ENCODE assay signal across 2 cellular contexts in the genomic region with DNA sequence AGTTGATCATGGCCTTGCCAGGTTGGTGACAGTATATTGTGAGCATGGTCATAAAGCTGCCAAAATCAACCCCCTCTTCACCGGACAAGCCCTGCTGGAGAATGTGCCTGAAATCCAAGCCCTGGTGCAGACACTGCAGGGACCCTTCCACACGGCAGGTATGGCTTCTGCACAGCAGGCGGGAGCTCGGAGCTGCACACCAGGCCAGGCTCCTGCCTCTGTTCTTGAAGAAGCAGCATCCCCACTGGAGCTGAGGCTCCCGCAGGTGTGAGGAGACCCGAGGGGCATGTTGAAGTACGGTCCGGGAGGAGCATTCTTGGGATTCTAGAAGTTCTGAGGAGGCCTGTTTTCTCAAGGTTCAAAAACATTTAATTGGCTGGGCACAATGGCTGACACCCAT.
TF ChIP-seq lines count a peak whose summit lies in the region.

No MANE protein-coding gene starts in this region.

TF ChIP-seq in H1, 55 proteins besides CTCF, POLR2A, EP300 and RAD21:
- TF ChIP-seq YY1 (IDR thresholded peaks at IDR 0.05; ENCODE audit: low read depth, low read length) (0 out of 2 replicates have a peak, but pooled peaks have one; percentile 9), NRF1 (IDR thresholded peaks at IDR 0.05; ENCODE audit: low read depth, low read length) (no peak), NANOG (IDR thresholded peaks at IDR 0.05; ENCODE audit: insufficient read depth, low read depth, low read length, poor library complexity, severe bottlenecking) (no peak), CBX8 (IDR thresholded peaks at IDR 0.05; ENCODE audit: borderline replicate concordance, low read depth, low read length) (no peak), POU5F1 (IDR thresholded peaks at IDR 0.05; ENCODE audit: low read depth, low read length) (no peak), MAFK (IDR thresholded peaks at IDR 0.05; ENCODE audit: low read depth, low read length) (no peak), TEAD4 (IDR thresholded peaks at IDR 0.05; ENCODE audit: low read depth, low read length) (peak; percentile 91), KDM4A (IDR thresholded peaks at IDR 0.05; ENCODE audit: low read depth, low read length, severe bottlenecking) (no peak), CREB1 (IDR thresholded peaks at IDR 0.05) (no peak), SP4 (IDR thresholded peaks at IDR 0.05; ENCODE audit: low read length) (no peak), ASH2L (IDR thresholded peaks at IDR 0.05; ENCODE audit: low read length) (no peak), CTBP2 (IDR thresholded peaks at IDR 0.05; ENCODE audit: borderline replicate concordance, insufficient read depth, insufficient read length, low read length) (no peak)

TF ChIP-seq in SK-N-SH, 30 proteins besides CTCF, POLR2A, EP300 and RAD21:
- no peak for TF ChIP-seq MEF2A (IDR thresholded peaks at IDR 0.05; ENCODE audit: borderline replicate concordance, low read depth)
- TF ChIP-seq, protein P1, sequence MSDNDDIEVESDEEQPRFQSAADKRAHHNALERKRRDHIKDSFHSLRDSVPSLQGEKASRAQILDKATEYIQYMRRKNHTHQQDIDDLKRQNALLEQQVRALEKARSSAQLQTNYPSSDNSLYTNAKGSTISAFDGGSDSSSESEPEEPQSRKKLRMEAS (IDR thresholded peaks at IDR 0.05; ENCODE audit: low read depth), result no peak
- no peak for TF ChIP-seq GATA2 (CRISPR knock-in tag; IDR thresholded peaks at IDR 0.05)
- TF ChIP-seq TAF1 (IDR thresholded peaks at IDR 0.05; ENCODE audit: borderline replicate concordance, low read depth, low read length), result no peak
- TF ChIP-seq CHD2 (IDR thresholded peaks at IDR 0.05; ENCODE audit: low read length, partially characterized antibody), result no peak
- TF ChIP-seq SMC3 (IDR thresholded peaks at IDR 0.05; ENCODE audit: low read depth, low read length), result no peak
- TF ChIP-seq, protein P2, sequence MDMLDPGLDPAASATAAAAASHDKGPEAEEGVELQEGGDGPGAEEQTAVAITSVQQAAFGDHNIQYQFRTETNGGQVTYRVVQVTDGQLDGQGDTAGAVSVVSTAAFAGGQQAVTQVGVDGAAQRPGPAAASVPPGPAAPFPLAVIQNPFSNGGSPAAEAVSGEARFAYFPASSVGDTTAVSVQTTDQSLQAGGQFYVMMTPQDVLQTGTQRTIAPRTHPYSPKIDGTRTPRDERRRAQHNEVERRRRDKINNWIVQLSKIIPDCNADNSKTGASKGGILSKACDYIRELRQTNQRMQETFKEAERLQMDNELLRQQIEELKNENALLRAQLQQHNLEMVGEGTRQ (IDR thresholded peaks at IDR 0.05; ENCODE audit: borderline replicate concordance, low read depth, low read length), result no peak
- TF ChIP-seq FOSL2 (IDR thresholded peaks at IDR 0.05; ENCODE audit: borderline replicate concordance, low read depth), result no peak
